19 cellular contexts compared by ENCODE assay signal in genomic region chr7:107865956-107866775, GRCh38. TPM values are rescaled to one million over a fixed set of nuclear protein-coding genes. Genes with fewer than 3 reads are reported as not detected.
DNase-seq lines count a peak whose midpoint lies in the region; ATAC-seq, FAIRE-seq and TF ChIP-seq lines count a peak whose summit lies in the region.
"Had no signal": no experiment of that assay in that cellular context is flagged by ENCODE, and none has a peak within 500 bp of the region (broad histone marks: within the 10 kb centered on the region; RNA-seq: fewer than 3 reads in every experiment).

No MANE protein-coding gene starts in this region.

- CTCF ChIA-PET in K562 (lab: Yijun Ruan, JAX; ENCODE audit: low intra/inter-chr PET ratio): no interaction called here

- peaks cover 12% of the 10 kb centered on the region for H3K4me1 Mint-ChIP-seq in activated naive CD4-positive, alpha-beta T cell treated with anti-CD3 and anti-CD28 coated beads, Interleukin-2, amount 50 U/mL, for 24 hours

- no peaks in the 10 kb centered on the region for H3K79me2 ChIP-seq in K562 (ENCODE audit: control insufficient read depth, insufficient read depth, low read length)

- ATAC-seq in K562: no peak
- ATAC-seq in stimulated activated naive CD8-positive, alpha-beta T cell treated with anti-CD3 and anti-CD28 coated beads, Interleukin-15, Interleukin-2, amounts not matched to agents 100 U/mL and 50 U/mL, for 24 hours: peak; percentile 88
- no peak for ATAC-seq in HG02571 (IDR thresholded peaks at IDR 0.05; ENCODE audit: unreplicated experiment)

- no TSS peak for BruUV-seq in K562 (replicated peaks; lab: Mats Ljungman, UMichigan)

- POLR2A ChIA-PET in K562 (lab: Yijun Ruan, JAX): interaction anchor here (0.7 kb wide), 1 partner anchor 29 kb away, joined by 3 read pairs; no protein-coding TSS in a partner anchor

- H3K27me3 ChIP-seq in SJSA1 (replicated peaks): no peaks in the 10 kb centered on the region
- no peaks in the 10 kb centered on the region for H3K27me3 ChIP-seq in K562 (ENCODE audit: control insufficient read depth in 2 of 2, insufficient read depth in 2 of 2, low read length in 2 of 2)
- H3K27me3 ChIP-seq in testis: no peaks in the 10 kb centered on the region
- H3K27me3 ChIP-seq: dorsolateral prefrontal cortex, MG63, ovary had no signal

- H3K4me1 ChIP-seq in SJSA1 (replicated peaks) (peaks cover 18% of the 10 kb centered on the region), K562 (replicated peaks in 1 of 2; ENCODE audit: control insufficient read depth in 2 of 2, insufficient read depth in 2 of 2, low read length in 2 of 2) (no peaks in the 10 kb centered on the region; a peak in 1 of 5 replicates), testis (no peaks in the 10 kb centered on the region)

- 13% methylated on average over 1 of the region's 1 CpG for WGBS in K562 (ENCODE audit: insufficient coverage, low coverage, missing lambda C conversion rate)
- WGBS in testis, 2 donors: 94 to 95% methylated on average over 1 of the region's 1 CpG

- no peaks in the 10 kb centered on the region for H3K36me3 Mint-ChIP-seq in activated naive CD4-positive, alpha-beta T cell treated with anti-CD3 and anti-CD28 coated beads, Interleukin-2, amount 50 U/mL, for 24 hours

- in situ Hi-C loops in K562 (cut with MboI): no loop called here

- DNase-seq in activated naive CD4-positive, alpha-beta T cell treated with anti-CD3 and anti-CD28 coated beads, Interleukin-2, amount 50 U/mL, for 16 hours: no peak
- DNase-seq in SJSA1 (ENCODE audit: low read depth in 1 of 2, low spot score in 2 of 2): peak in 1 of 2 experiments; percentile 17
- DNase-seq in K562 (ENCODE audit: extremely low read depth in 1 of 4, low spot score in 3 of 4): no peak
- DNase-seq in stimulated activated naive CD8-positive, alpha-beta T cell treated with anti-CD3 and anti-CD28 coated beads, Interleukin-15, Interleukin-2, amounts not matched to agents 100 U/mL and 50 U/mL, for 24 hours: peak; percentile 43
- DNase-seq in testis: no peak
- no peak for DNase-seq in UCSD-AML1 (lab: John Stamatoyannopoulos, UW; ENCODE audit: unreplicated experiment)
- DNase-seq: DMS153; dorsolateral prefrontal cortex; hippocampal formation; MG63; NCI-H1694 treated with DMSO at 0.1 percent for 48 hours; ovary; stimulated activated naive CD4-positive, alpha-beta T cell; WERI-Rb-1 had no signal

- intact Hi-C loops in K562 (cut with micrococcal nuclease): no loop called here
- intact Hi-C loops in testis (cut with DNase I; ENCODE audit: low total_unique reads): no loop called here

- no peak overlapping the region for H2AFZ ChIP-seq in K562 (ENCODE audit: low read depth, low read length)

- TF ChIP-seq CTCF in K562 (IDR thresholded peaks at IDR 0.05 in 2 of 3, conservative IDR thresholded peaks at IDR 0.05 in 1 of 3; ENCODE audit: insufficient read depth in 2 of 3, low read depth in 1 of 3, low read length in 3 of 3) (no peak), testis (IDR thresholded peaks at IDR 0.05) (no peak)

- no peaks in the 10 kb centered on the region for H3K36me3 ChIP-seq in SJSA1
- no peaks in the 10 kb centered on the region for H3K36me3 ChIP-seq in K562 (ENCODE audit: control insufficient read depth, insufficient read depth, low read length)
- H3K36me3 ChIP-seq in testis (ENCODE audit: low read depth, missing control alignments): no peaks in the 10 kb centered on the region
- H3K36me3 ChIP-seq: HAP-1, MG63, ovary, WERI-Rb-1 had no signal

- H3K27ac ChIP-seq in SJSA1 (peak overlapping the region; percentile 20), K562 (ENCODE audit: extremely low read depth, low read depth, low read length) (no peak overlapping the region), testis (no peak overlapping the region)
- H3K27ac ChIP-seq: dorsolateral prefrontal cortex, ovary, SK-N-MC, WERI-Rb-1 had no signal

- H3K9me1 ChIP-seq in K562 (ENCODE audit: control insufficient read depth, insufficient read depth, low read length): no peaks in the 10 kb centered on the region

- H4K20me1 ChIP-seq in K562 (replicated peaks; ENCODE audit: control insufficient read depth, insufficient read depth, low read length): no peaks in the 10 kb centered on the region

- H3K4me3 ChIP-seq in SJSA1 (no peak overlapping the region), K562 (no peak overlapping the region), testis (no peak overlapping the region)
- H3K4me3 ChIP-seq: dorsolateral prefrontal cortex, HAP-1, MG63, ovary, SK-N-MC had no signal

- no peak overlapping the region for H3K4me3 Mint-ChIP-seq in activated naive CD4-positive, alpha-beta T cell treated with anti-CD3 and anti-CD28 coated beads, Interleukin-2, amount 50 U/mL, for 24 hours

- FAIRE-seq in K562 (lab: Jason Lieb, UNC): no peak
- FAIRE-seq: HTR-8/SVneo had no signal

- H3K27ac Mint-ChIP-seq in activated naive CD4-positive, alpha-beta T cell treated with anti-CD3 and anti-CD28 coated beads, Interleukin-2, amount 50 U/mL, for 24 hours: peak overlapping the region; percentile 69

- no peaks in the 10 kb centered on the region for H3K9me3 ChIP-seq in SJSA1 (replicated peaks)
- no peaks in the 10 kb centered on the region for H3K9me3 ChIP-seq in K562 (replicated peaks; ENCODE audit: control insufficient read depth, insufficient read depth, low read depth, low read length)
- H3K9me3 ChIP-seq in testis: no peaks in the 10 kb centered on the region
- H3K9me3 ChIP-seq: HAP-1, MG63, ovary had no signal

- no peaks in the 10 kb centered on the region for H3K9me3 Mint-ChIP-seq in activated naive CD4-positive, alpha-beta T cell treated with anti-CD3 and anti-CD28 coated beads, Interleukin-2, amount 50 U/mL, for 24 hours

- TF ChIP-seq EP300 in K562 (IDR thresholded peaks at IDR 0.05; ENCODE audit: low read length): no peak

- H3K27me3 Mint-ChIP-seq in activated naive CD4-positive, alpha-beta T cell treated with anti-CD3 and anti-CD28 coated beads, Interleukin-2, amount 50 U/mL, for 24 hours: no peaks in the 10 kb centered on the region

- TF ChIP-seq POLR2A in K562 (conservative IDR thresholded peaks at IDR 0.05) (no peak), testis (IDR thresholded peaks at IDR 0.05) (no peak)

- H3K9ac ChIP-seq in K562 (ENCODE audit: insufficient read depth in 1 of 2, low read depth in 2 of 2, low read length in 2 of 2): no peak overlapping the region

- TF ChIP-seq RAD21 in K562 (CRISPR knock-in tag; conservative IDR thresholded peaks at IDR 0.05 in 1 of 2, IDR thresholded peaks at IDR 0.05 in 1 of 2): no peak

- no peak overlapping the region for H3K4me2 ChIP-seq in K562 (ENCODE audit: insufficient read depth, low read length)

TF ChIP-seq in K562, 482 proteins besides CTCF, POLR2A, EP300 and RAD21:
- TF ChIP-seq NR1H2 (CRISPR knock-in tag; IDR thresholded peaks at IDR 0.05) (0 out of 2 replicates have a peak, but pooled peaks have one; percentile 34), CLOCK (CRISPR knock-in tag; IDR thresholded peaks at IDR 0.05; ENCODE audit: borderline replicate concordance) (no peak)

RNA-seq across cellular contexts. Expression of gene DLD, which starts 24.8 kb away (rescaled TPM):
- total RNA-seq in SJSA1 (2014; rRNA removed; shearing (Covaris generic)): 113 and 119 TPM in 2 replicates
- total RNA-seq in K562 (2011; cell fraction: chromatin; rRNA removed; ENCODE audit: low replicate concordance): 145 and 414 TPM in 2 replicates
- total RNA-seq in K562 (2011; cell fraction: nucleolus; rRNA removed): 52.5 and 60.0 TPM in 2 replicates
- 116 and 161 TPM in 2 replicates for total RNA-seq in K562 (2011; cell fraction: nucleoplasm; rRNA removed)
- total RNA-seq in K562 (2014; rRNA removed) (128 and 130 TPM in 2 replicates), K562 (2014; rRNA removed; fragmentation: Illumina TruSeq; extraction: Trizol) (192 and 248 TPM in 2 replicates), K562 (2015; rRNA removed; fragmentation: Illumina TruSeq; extraction: Trizol) (138 and 155 TPM in 2 replicates), K562 (2021) (190 and 201 TPM in 2 replicates), testis (10 to 100 TPM; 50.2 to 57.3 TPM)
- polyA plus RNA-seq in K562 (2011; rRNA removed) (269 and 357 TPM in 2 replicates), K562 (2014; fragmentation: Illumina TruSeq; extraction: Trizol) (553 and 639 TPM in 2 replicates), K562 (2014; fragmentation: Nextera tagmentation; extraction: Ambion mirVana) (100 to 1,000 TPM; 406 to 588 TPM), K562 (2014; rRNA removed) (230 and 247 TPM in 2 replicates), testis (ENCODE audit: insufficient read depth, low read depth, low replicate concordance) (63.7 TPM)
- polyA plus RNA-seq in K562 (2011; cell fraction: cytosol; rRNA removed): 144 and 306 TPM in 2 replicates
- 65.1 and 120 TPM in 2 replicates for polyA plus RNA-seq in K562 (2011; cell fraction: nucleus; rRNA removed)
- 223 and 282 TPM in 2 replicates for polyA plus RNA-seq in K562 (2012)
- 509 and 557 TPM in 2 replicates for polyA minus RNA-seq in K562 (2011; rRNA and poly(A)+ RNA removed)
- 79.4 and 89.1 TPM in 2 replicates for polyA minus RNA-seq in K562 (2011; cell fraction: cytosol; rRNA and poly(A)+ RNA removed)
- 57.2 and 97.5 TPM in 2 replicates for polyA minus RNA-seq in K562 (2011; cell fraction: nucleus; rRNA and poly(A)+ RNA removed)
